ENCODE assay signal across 24 cellular contexts in the genomic region with DNA sequence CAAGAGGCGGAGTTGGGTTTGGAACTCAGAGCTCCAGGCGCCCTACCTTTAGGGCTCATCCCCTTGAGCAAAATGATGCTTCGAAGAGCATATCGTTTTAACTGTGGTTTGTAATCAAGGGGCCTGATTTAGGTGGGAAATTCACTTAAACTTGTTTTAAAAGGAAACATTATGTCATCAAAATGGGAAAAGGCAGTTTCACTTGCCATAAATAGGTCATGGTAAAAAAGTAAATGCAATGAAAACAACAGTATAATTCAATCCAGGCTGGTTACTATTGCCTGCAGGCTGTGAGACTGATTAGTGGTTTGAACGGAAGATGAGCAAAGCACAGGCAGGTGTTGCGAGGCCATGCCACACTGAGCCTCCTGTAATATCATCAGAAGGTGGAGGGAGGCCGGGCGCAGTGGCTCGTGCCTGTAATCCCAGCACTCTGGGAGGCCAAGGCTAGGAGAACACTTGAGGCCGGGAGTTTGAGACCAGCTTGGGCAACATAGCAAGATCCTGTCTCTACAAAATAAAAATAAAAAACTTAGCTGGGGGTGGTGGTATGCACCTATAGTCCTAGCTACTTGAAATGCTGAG. TPM values are rescaled to one million over a fixed set of nuclear protein-coding genes. Genes with fewer than 3 reads are reported as not detected.
DNase-seq lines count a peak whose midpoint lies in the region; ATAC-seq and TF ChIP-seq lines count a peak whose summit lies in the region.
"Had no signal": no experiment of that assay in that cellular context is flagged by ENCODE, and none has a peak within 500 bp of the region (broad histone marks: within the 10 kb centered on the region; RNA-seq: fewer than 3 reads in every experiment).

No MANE protein-coding gene starts in this region.

- H3K27me3 ChIP-seq in naive thymus-derived CD4-positive, alpha-beta T cell (ENCODE audit: control insufficient read depth in 2 of 2, insufficient read depth in 2 of 2, low read length in 2 of 2) = no peaks in the 10 kb centered on the region
- H3K27me3 ChIP-seq: SJSA1, tibial artery had no signal

- H3K4me3 Mint-ChIP-seq in WTC11 = no peak overlapping the region
- peak overlapping the region in 7 of 10 donors; percentile 11 to 89 (median 82) for H3K4me3 Mint-ChIP-seq in naive thymus-derived CD4-positive, alpha-beta T cell

- no peak overlapping the region for H3K27ac Mint-ChIP-seq in WTC11
- peak overlapping the region in 3 of 9 donors; percentile 28 to 66 (median 48) for H3K27ac Mint-ChIP-seq in naive thymus-derived CD4-positive, alpha-beta T cell
- H3K27ac Mint-ChIP-seq: GM23338 had no signal

- ATAC-seq in WTC11 = no peak
- no peak for ATAC-seq in naive thymus-derived CD4-positive, alpha-beta T cell
- ATAC-seq: GM23338; stimulated activated naive CD8-positive, alpha-beta T cell treated with anti-CD3 and anti-CD28 coated beads, Interleukin-15, Interleukin-2, amounts not matched to agents 100 U/mL and 50 U/mL, for 24 hours had no signal

- no peak overlapping the region for H3K27ac ChIP-seq in HEK293 (ENCODE audit: extremely low read depth, low read depth, low read length)
- no peak overlapping the region for H3K27ac ChIP-seq in naive thymus-derived CD4-positive, alpha-beta T cell (ENCODE audit: low read depth, low read length)
- H3K27ac ChIP-seq in temporal lobe (ENCODE audit: low read depth, low read length) = peak overlapping the region; percentile 96
- H3K27ac ChIP-seq: PC-9, SJSA1, tibial artery had no signal

- no peaks in the 10 kb centered on the region for H3K9me3 ChIP-seq in HEK293 (ENCODE audit: control insufficient read depth, insufficient read depth, low read depth, low read length)
- H3K9me3 ChIP-seq in naive thymus-derived CD4-positive, alpha-beta T cell (ENCODE audit: control insufficient read depth in 2 of 3, low read length in 3 of 3) = no peaks in the 10 kb centered on the region
- H3K9me3 ChIP-seq: SJSA1, tibial artery had no signal

- peaks cover 32% of the 10 kb centered on the region for H3K4me1 Mint-ChIP-seq in WTC11
- peaks cover 15 to 28% (median 21%) of the 10 kb centered on the region in 7 donors for H3K4me1 Mint-ChIP-seq in naive thymus-derived CD4-positive, alpha-beta T cell

- intact Hi-C loops in naive thymus-derived CD4-positive, alpha-beta T cell (cut with micrococcal nuclease) = loop anchor here (5.0 kb wide), 2 partner anchors 410 to 470 kb away; no protein-coding TSS in a partner anchor

- POLR2A ChIA-PET in HEK293 (lab: Yijun Ruan, JAX) (no interaction called here), WTC11 (lab: Charles Lee) (no interaction called here)
- POLR2A ChIA-PET in naive thymus-derived CD4-positive, alpha-beta T cell (lab: Charles Lee) = interaction anchor here (1.1 kb wide), 1 partner anchor 62 kb away, joined by 3 read pairs; the partner anchor contains the start of gene NUP210

- no peaks in the 10 kb centered on the region for H3K36me3 Mint-ChIP-seq in WTC11
- peaks cover 0 to 4% (median 1%) of the 10 kb centered on the region in 5 donors for H3K36me3 Mint-ChIP-seq in naive thymus-derived CD4-positive, alpha-beta T cell
- H3K36me3 Mint-ChIP-seq: activated naive CD4-positive, alpha-beta T cell treated with anti-CD3 and anti-CD28 coated beads, Interleukin-2, amount 50 U/mL, for 24 hours had no signal

- no peak for TF ChIP-seq CTCF in HEK293 (tag by site-specific recombination; IDR thresholded peaks at IDR 0.05)
- TF ChIP-seq CTCF in WTC11 (IDR thresholded peaks at IDR 0.05) = no peak

- CTCF ChIA-PET in HEK293 (lab: Yijun Ruan, JAX) = interaction anchor here (1.4 to 3.6 kb wide), 4 partner anchors 14 to 168 kb away, joined by 3 to 17 read pairs (median 8); no protein-coding TSS in a partner anchor
- CTCF ChIA-PET in WTC11 (lab: Charles Lee) = interaction anchor here (1.2 to 6.6 kb wide), 6 partner anchors 10 to 391 kb away, joined by 3 to 66 read pairs (median 24); no protein-coding TSS in a partner anchor
- CTCF ChIA-PET in naive thymus-derived CD4-positive, alpha-beta T cell (lab: Charles Lee) = interaction anchor here (0.7 to 0.9 kb wide), 2 partner anchors 20 to 181 kb away, joined by 3 read pairs; no protein-coding TSS in a partner anchor

- peaks cover 16% of the 10 kb centered on the region for H3K27me3 Mint-ChIP-seq in WTC11 (ENCODE audit: low read depth)
- peaks cover 0 to 9% (median 0%) of the 10 kb centered on the region in 5 donors for H3K27me3 Mint-ChIP-seq in naive thymus-derived CD4-positive, alpha-beta T cell
- H3K27me3 Mint-ChIP-seq: activated naive CD4-positive, alpha-beta T cell treated with anti-CD3 and anti-CD28 coated beads, Interleukin-2, amount 50 U/mL, for 24 hours had no signal

- peak; percentile 2 for DNase-seq in WTC11 (ENCODE audit: low spot score)
- DNase-seq in naive thymus-derived CD4-positive, alpha-beta T cell = no peak
- DNase-seq in T-helper 2 cell = no peak
- no peak for DNase-seq in NCI-H345 (lab: John Stamatoyannopoulos, UW)
- no peak for DNase-seq in putamen (ENCODE audit: low spot score)
- DNase-seq: cerebellar nuclear complex; effector CD4-positive, alpha-beta T cell; GDM1; head of caudate nucleus; KG1; kidney glomerular epithelial cell; mammary epithelial cell; NCI-H146; NCI-H510A treated with DMSO at 0.1 percent for 48 hours; nucleus accumbens; PC-9; stimulated activated naive CD8-positive, alpha-beta T cell treated with anti-CD3 and anti-CD28 coated beads, Interleukin-15, Interleukin-2, amounts not matched to agents 100 U/mL and 50 U/mL, for 24 hours; T-helper 1 cell had no signal

- H3K4me3 ChIP-seq in HEK293 (ENCODE audit: low read depth, low read length) = no peak overlapping the region
- H3K4me3 ChIP-seq in naive thymus-derived CD4-positive, alpha-beta T cell (ENCODE audit: low read length) = no peak overlapping the region
- H3K4me3 ChIP-seq: GM23338, PC-9, SJSA1, tibial artery had no signal

- peaks cover 0 to 8% of the 10 kb centered on the region in 2 experiments; a peak in 2 of 3 replicates for H3K36me3 ChIP-seq in HEK293 (ENCODE audit: control insufficient read depth in 2 of 2, insufficient read depth in 1 of 2, low read length in 2 of 2)
- H3K36me3 ChIP-seq in naive thymus-derived CD4-positive, alpha-beta T cell (ENCODE audit: control insufficient read depth in 2 of 3, insufficient read depth in 3 of 3, low read length in 3 of 3) = no peaks in the 10 kb centered on the region

- H3K9me3 Mint-ChIP-seq in WTC11 = no peaks in the 10 kb centered on the region
- H3K9me3 Mint-ChIP-seq in naive thymus-derived CD4-positive, alpha-beta T cell = no peaks in the 10 kb centered on the region
- H3K9me3 Mint-ChIP-seq: activated naive CD4-positive, alpha-beta T cell treated with anti-CD3 and anti-CD28 coated beads, Interleukin-2, amount 50 U/mL, for 24 hours; GM23338 had no signal

- peaks cover 8% of the 10 kb centered on the region for H3K4me1 ChIP-seq in HEK293 (ENCODE audit: control insufficient read depth, insufficient read depth, low read length)
- peaks cover 12 to 15% of the 10 kb centered on the region in 2 donors for H3K4me1 ChIP-seq in naive thymus-derived CD4-positive, alpha-beta T cell (ENCODE audit: control insufficient read depth in 2 of 2, insufficient read depth in 2 of 2, low read length in 2 of 2)

TF ChIP-seq in HEK293, 187 proteins besides CTCF, POLR2A, EP300 and RAD21 (continues in another document):
- 0 out of 2 replicates have a peak, but pooled peaks have one; percentile 32 for TF ChIP-seq ZNF121 (tag by site-specific recombination; IDR thresholded peaks at IDR 0.05)
- no peak for TF ChIP-seq ZNF221 (tag by site-specific recombination; IDR thresholded peaks at IDR 0.05; ENCODE audit: borderline replicate concordance)
- no peak for TF ChIP-seq BCL11B (tag by site-specific recombination; IDR thresholded peaks at IDR 0.05; ENCODE audit: low read depth)

TF ChIP-seq in WTC11, 78 proteins besides CTCF, POLR2A, EP300 and RAD21:
- TF ChIP-seq, protein P1, sequence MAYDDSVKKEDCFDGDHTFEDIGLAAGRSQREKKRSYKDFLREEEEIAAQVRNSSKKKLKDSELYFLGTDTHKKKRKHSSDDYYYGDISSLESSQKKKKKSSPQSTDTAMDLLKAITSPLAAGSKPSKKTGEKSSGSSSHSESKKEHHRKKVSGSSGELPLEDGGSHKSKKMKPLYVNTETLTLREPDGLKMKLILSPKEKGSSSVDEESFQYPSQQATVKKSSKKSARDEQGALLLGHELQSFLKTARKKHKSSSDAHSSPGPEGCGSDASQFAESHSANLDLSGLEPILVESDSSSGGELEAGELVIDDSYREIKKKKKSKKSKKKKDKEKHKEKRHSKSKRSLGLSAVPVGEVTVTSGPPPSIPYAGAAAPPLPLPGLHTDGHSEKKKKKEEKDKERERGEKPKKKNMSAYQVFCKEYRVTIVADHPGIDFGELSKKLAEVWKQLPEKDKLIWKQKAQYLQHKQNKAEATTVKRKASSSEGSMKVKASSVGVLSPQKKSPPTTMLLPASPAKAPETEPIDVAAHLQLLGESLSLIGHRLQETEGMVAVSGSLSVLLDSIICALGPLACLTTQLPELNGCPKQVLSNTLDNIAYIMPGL (CRISPR knock-in tag; IDR thresholded peaks at IDR 0.05) = no peak
- TF ChIP-seq, protein P2, sequence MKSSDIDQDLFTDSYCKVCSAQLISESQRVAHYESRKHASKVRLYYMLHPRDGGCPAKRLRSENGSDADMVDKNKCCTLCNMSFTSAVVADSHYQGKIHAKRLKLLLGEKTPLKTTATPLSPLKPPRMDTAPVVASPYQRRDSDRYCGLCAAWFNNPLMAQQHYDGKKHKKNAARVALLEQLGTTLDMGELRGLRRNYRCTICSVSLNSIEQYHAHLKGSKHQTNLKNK (CRISPR knock-in tag; IDR thresholded peaks at IDR 0.05) = no peak
- no peak for TF ChIP-seq TEAD4 (CRISPR knock-in tag; IDR thresholded peaks at IDR 0.05)
TF ChIP-seq in WTC11: peak in this region for 0.

RNA-seq across cellular contexts. Expression of gene HDAC11, which starts 2.1 kb away (rescaled TPM):
- 11.5 to 12.5 TPM (median 12.0 TPM) in 3 replicates for total RNA-seq in WTC11 (2021)
- 1 to 10 TPM; 1.2 to 8.0 (median 7.3) TPM for total RNA-seq in naive thymus-derived CD4-positive, alpha-beta T cell
- 1 to 10 TPM; 4.5 to 6.3 TPM for polyA plus RNA-seq in naive thymus-derived CD4-positive, alpha-beta T cell
- 13.5 TPM for total RNA-seq in temporal lobe

Comparison
In these comparisons a context has a peak if more than half of its experiments do, and no peak if none do; other contexts are left out.
1. Of the 8 proteins assayed by ChIP-seq in both HEK293 and WTC11: peak only in HEK293: ATF2 and ZNF121; only in WTC11: none; in both: none; in neither: 6.